In genomic region chr2:109060496-109060895, GRCh38 we compare ENCODE assay signal across 28 cellular contexts.
"Had no signal": no experiment of that assay in that cellular context is flagged by ENCODE, and none has a peak within 500 bp of the region (broad histone marks: within the 10 kb centered on the region; RNA-seq: fewer than 3 reads in every experiment).

No MANE protein-coding gene starts in this region.

- H3K4me3 ChIP-seq: adrenal gland, body of pancreas, esophagus muscularis mucosa, gastrocnemius medialis had no signal

- H3K27me3 Mint-ChIP-seq: activated CD4-positive, alpha-beta memory T cell treated with anti-CD3 and anti-CD28 coated beads, Interleukin-2, amount 10 ng/mL, durations not matched to agents 7 days and 5 days; activated naive CD4-positive, alpha-beta T cell treated with anti-CD3 and anti-CD28 coated beads, Interleukin-2, amount 50 U/mL, for 24 hours; activated naive CD8-positive, alpha-beta T cell treated with anti-CD3 and anti-CD28 coated beads for 36 hours; activated naive CD8-positive, alpha-beta T cell treated with anti-CD3 and anti-CD28 coated beads, Interleukin-2, amount 50 U/mL, for 24 hours; activated T-helper 17 cell treated with anti-CD3 and anti-CD28 coated beads, Interleukin-2, amount 50 U/mL, for 72 hours had no signal

- H3K4me1 Mint-ChIP-seq: activated T-helper 17 cell treated with anti-CD3 and anti-CD28 coated beads, Interleukin-2, amount 50 U/mL, for 72 hours had no signal

- H3K9me3 ChIP-seq: adrenal gland, body of pancreas, esophagus muscularis mucosa, gastrocnemius medialis had no signal

- H3K4me3 Mint-ChIP-seq: activated CD4-positive, alpha-beta memory T cell treated with anti-CD3 and anti-CD28 coated beads, Interleukin-2, amount 10 ng/mL, durations not matched to agents 7 days and 5 days; activated CD4-positive, alpha-beta T cell treated with anti-CD3 and anti-CD28 coated beads, Interleukin-2, amount 10 ng/mL, durations not matched to agents 7 days and 5 days; activated naive CD4-positive, alpha-beta T cell treated with anti-CD3 and anti-CD28 coated beads for 36 hours; activated naive CD4-positive, alpha-beta T cell treated with anti-CD3 and anti-CD28 coated beads, Interleukin-2, amount 50 U/mL, for 24 hours; activated naive CD8-positive, alpha-beta T cell treated with anti-CD3 and anti-CD28 coated beads for 36 hours; activated naive CD8-positive, alpha-beta T cell treated with anti-CD3 and anti-CD28 coated beads, Interleukin-2, amount 50 U/mL, for 24 hours; activated T-cell treated with anti-CD3 and anti-CD28 coated beads, Interleukin-2, amount 50 U/mL, for 4 hours; activated T-helper 17 cell treated with anti-CD3 and anti-CD28 coated beads, Interleukin-2, amount 50 U/mL, for 72 hours; effector memory CD8-positive, alpha-beta T cell; WTC11 had no signal

- DNase-seq: activated CD4-positive, alpha-beta memory T cell treated with anti-CD3 and anti-CD28 coated beads, Interleukin-2, amount 10 ng/mL, durations not matched to agents 7 days and 5 days; activated CD4-positive, alpha-beta T cell treated with anti-CD3 and anti-CD28 coated beads for 1 hour; activated CD4-positive, alpha-beta T cell treated with anti-CD3 and anti-CD28 coated beads for 4 hours; activated CD4-positive, alpha-beta T cell treated with anti-CD3 and anti-CD28 coated beads, Interleukin-2, amount 10 ng/mL, durations not matched to agents 7 days and 5 days; activated CD4-positive, alpha-beta T cell treated with anti-CD3 and anti-CD28 coated beads, Interleukin-2, amount 50 U/mL, for 4 hours; activated effector memory CD4-positive, alpha-beta T cell treated with Interleukin-2 at 50 U/mL for 16 hours; activated naive CD4-positive, alpha-beta T cell treated with anti-CD3 and anti-CD28 coated beads for 36 hours; activated naive CD8-positive, alpha-beta T cell treated with anti-CD3 and anti-CD28 coated beads for 36 hours; activated naive CD8-positive, alpha-beta T cell treated with anti-CD3 and anti-CD28 coated beads, Interleukin-2, amount 50 U/mL, for 24 hours; activated T-cell treated with anti-CD3 and anti-CD28 coated beads, Interleukin-2, amount 50 U/mL, for 4 hours; adrenal gland; amygdala; aorta; body of pancreas; caudate nucleus; cortex of kidney; dermis blood vessel endothelial cell; effector CD4-positive, alpha-beta T cell; effector memory CD8-positive, alpha-beta T cell; erythroblast; foreskin keratinocyte; gastrocnemius medialis; glutamatergic neuron; T-helper 2 cell had no signal

- H3K36me3 Mint-ChIP-seq: activated naive CD4-positive, alpha-beta T cell treated with anti-CD3 and anti-CD28 coated beads, Interleukin-2, amount 50 U/mL, for 24 hours; activated naive CD8-positive, alpha-beta T cell treated with anti-CD3 and anti-CD28 coated beads for 36 hours; WTC11 had no signal

- H3K27ac Mint-ChIP-seq: activated CD4-positive, alpha-beta memory T cell treated with anti-CD3 and anti-CD28 coated beads, Interleukin-2, amount 10 ng/mL, durations not matched to agents 7 days and 5 days; activated naive CD4-positive, alpha-beta T cell treated with anti-CD3 and anti-CD28 coated beads for 36 hours; activated naive CD4-positive, alpha-beta T cell treated with anti-CD3 and anti-CD28 coated beads, Interleukin-2, amount 50 U/mL, for 24 hours; activated naive CD8-positive, alpha-beta T cell treated with anti-CD3 and anti-CD28 coated beads for 36 hours; activated naive CD8-positive, alpha-beta T cell treated with anti-CD3 and anti-CD28 coated beads, Interleukin-2, amount 50 U/mL, for 24 hours; activated T-helper 17 cell treated with anti-CD3 and anti-CD28 coated beads, Interleukin-2, amount 50 U/mL, for 72 hours; WTC11 had no signal

- H3K27ac ChIP-seq: adrenal gland, body of pancreas, esophagus muscularis mucosa, foreskin keratinocyte, gastrocnemius medialis had no signal

- H3K4me1 ChIP-seq: adrenal gland, foreskin keratinocyte, gastrocnemius medialis had no signal

- H3K27me3 ChIP-seq: adrenal gland, body of pancreas had no signal

- H3K9me3 Mint-ChIP-seq: activated CD4-positive, alpha-beta memory T cell treated with anti-CD3 and anti-CD28 coated beads, Interleukin-2, amount 10 ng/mL, durations not matched to agents 7 days and 5 days; activated CD4-positive, alpha-beta T cell treated with anti-CD3 and anti-CD28 coated beads, Interleukin-2, amount 10 ng/mL, durations not matched to agents 7 days and 5 days; activated naive CD4-positive, alpha-beta T cell treated with anti-CD3 and anti-CD28 coated beads for 36 hours; activated naive CD4-positive, alpha-beta T cell treated with anti-CD3 and anti-CD28 coated beads, Interleukin-2, amount 50 U/mL, for 24 hours; activated naive CD8-positive, alpha-beta T cell treated with anti-CD3 and anti-CD28 coated beads for 36 hours; activated naive CD8-positive, alpha-beta T cell treated with anti-CD3 and anti-CD28 coated beads, Interleukin-2, amount 50 U/mL, for 24 hours; activated T-cell treated with anti-CD3 and anti-CD28 coated beads, Interleukin-2, amount 50 U/mL, for 4 hours; activated T-helper 17 cell treated with anti-CD3 and anti-CD28 coated beads, Interleukin-2, amount 50 U/mL, for 72 hours; effector memory CD8-positive, alpha-beta T cell; WTC11 had no signal

- ATAC-seq: activated naive CD8-positive, alpha-beta T cell treated with anti-CD3 and anti-CD28 coated beads, Interleukin-2, amount 50 U/mL, for 24 hours; activated T-cell treated with anti-CD3 and anti-CD28 coated beads, Interleukin-2, amount 50 U/mL, for 4 hours; activated T-helper 17 cell treated with anti-CD3 and anti-CD28 coated beads, Interleukin-2, amount 50 U/mL, for 72 hours; body of pancreas; effector memory CD8-positive, alpha-beta T cell; foreskin keratinocyte; gastrocnemius medialis; WTC11 had no signal

- H3K36me3 ChIP-seq: adrenal gland, esophagus muscularis mucosa, gastrocnemius medialis had no signal
